In genomic region chr6:43276180-43277082, GRCh38 we compare ENCODE assay signal across 11 cellular contexts. TPM values are rescaled to one million over a fixed set of nuclear protein-coding genes. Genes with fewer than 3 reads are reported as not detected.
DNase-seq lines count a peak whose midpoint lies in the region; ATAC-seq and TF ChIP-seq lines count a peak whose summit lies in the region.
"Had no signal": no experiment of that assay in that cellular context is flagged by ENCODE, and none has a peak within 500 bp of the region (broad histone marks: within the 10 kb centered on the region; RNA-seq: fewer than 3 reads in every experiment).

No MANE protein-coding gene starts in this region.

- DNase-seq in stimulated activated CD4-positive, alpha-beta T cell treated with anti-CD3 and anti-CD28 coated beads, Interleukin-4, amount 100 ng/mL, for 1 hour = peak; percentile 20
- no peak for DNase-seq in stimulated activated CD4-positive, alpha-beta T cell treated with anti-CD3 and anti-CD28 coated beads, Interleukin-2, amount 100 ng/mL, for 48 hours
- DNase-seq in activated naive CD4-positive, alpha-beta T cell treated with anti-CD3 and anti-CD28 coated beads, Interleukin-2, amount 10 ng/mL, durations not matched to agents 7 days and 5 days = peak; percentile 63
- DNase-seq in lower lobe of right lung (no peak), Kasumi-1 (lab: John Stamatoyannopoulos, UW) (no peak), inferior parietal cortex (ENCODE audit: extremely low spot score) (no peak)
- DNase-seq: NCI-H187 had no signal

- no peak for TF ChIP-seq CTCF in lower lobe of right lung (IDR thresholded peaks at IDR 0.05)

- H3K4me3 ChIP-seq in lower lobe of right lung = peak overlapping the region; percentile 50
- peak overlapping the region; percentile 45 for H3K4me3 ChIP-seq in urinary bladder (ENCODE audit: low read depth, low read length)

- peaks cover 44% of the 10 kb centered on the region for H3K4me1 Mint-ChIP-seq in activated naive CD4-positive, alpha-beta T cell treated with anti-CD3 and anti-CD28 coated beads, Interleukin-2, amount 10 ng/mL, durations not matched to agents 7 days and 5 days

- CTCF ChIA-PET in activated naive CD4-positive, alpha-beta T cell treated with anti-CD3 and anti-CD28 coated beads, Interleukin-2, amount 10 ng/mL, durations not matched to agents 7 days and 5 days (lab: Charles Lee) = no interaction called here

- H3K4me1 ChIP-seq in lower lobe of right lung = peaks cover 19% of the 10 kb centered on the region
- no peaks in the 10 kb centered on the region for H3K4me1 ChIP-seq in urinary bladder (ENCODE audit: insufficient read depth)

- 37% methylated on average over 49 of the region's 49 CpGs for WGBS in urinary bladder

- no peak overlapping the region for H3K27ac Mint-ChIP-seq in activated naive CD4-positive, alpha-beta T cell treated with anti-CD3 and anti-CD28 coated beads, Interleukin-2, amount 10 ng/mL, durations not matched to agents 7 days and 5 days

- no peaks in the 10 kb centered on the region for H3K9me3 ChIP-seq in lower lobe of right lung

- intact Hi-C loops in lower lobe of right lung (cut with DNase I) = no loop called here

- peak overlapping the region; percentile 60 for H3K4me3 Mint-ChIP-seq in activated naive CD4-positive, alpha-beta T cell treated with anti-CD3 and anti-CD28 coated beads, Interleukin-2, amount 10 ng/mL, durations not matched to agents 7 days and 5 days

- ATAC-seq in lower lobe of right lung = no peak
- ATAC-seq in GM18505 (IDR thresholded peaks at IDR 0.05; ENCODE audit: unreplicated experiment) = no peak

- no peaks in the 10 kb centered on the region for H3K36me3 Mint-ChIP-seq in activated naive CD4-positive, alpha-beta T cell treated with anti-CD3 and anti-CD28 coated beads, Interleukin-2, amount 10 ng/mL, durations not matched to agents 7 days and 5 days

- peaks cover 97% of the 10 kb centered on the region for H3K27me3 Mint-ChIP-seq in activated naive CD4-positive, alpha-beta T cell treated with anti-CD3 and anti-CD28 coated beads, Interleukin-2, amount 10 ng/mL, durations not matched to agents 7 days and 5 days

- H3K9me3 Mint-ChIP-seq in activated naive CD4-positive, alpha-beta T cell treated with anti-CD3 and anti-CD28 coated beads, Interleukin-2, amount 10 ng/mL, durations not matched to agents 7 days and 5 days = no peaks in the 10 kb centered on the region

- H3K27ac ChIP-seq in lower lobe of right lung = no peak overlapping the region
- no peak overlapping the region for H3K27ac ChIP-seq in urinary bladder (ENCODE audit: low read depth)

- H3K36me3 ChIP-seq in lower lobe of right lung (no peaks in the 10 kb centered on the region), urinary bladder (ENCODE audit: insufficient read depth) (no peaks in the 10 kb centered on the region)

- peaks cover 34% of the 10 kb centered on the region for H3K27me3 ChIP-seq in lower lobe of right lung (ENCODE audit: low read depth)

- no peak for TF ChIP-seq POLR2A in GM18505 (IDR thresholded peaks at IDR 0.05; ENCODE audit: borderline replicate concordance, extremely low read depth, insufficient read depth, insufficient read length)

RNA-seq across cellular contexts. Expression of gene SLC22A7, which starts 21.6 kb away (rescaled TPM):
- not detected for total RNA-seq in lower lobe of right lung
- total RNA-seq in urinary bladder = not detected
- polyA plus RNA-seq in urinary bladder = 0.15 TPM
- total RNA-seq: activated CD8-positive, alpha-beta memory T cell treated with anti-CD3 and anti-CD28 coated beads for 36 hours; fibroblast of villous mesenchyme had no signal

RNA-seq across cellular contexts. Expression of gene CRIP3, which starts 32.2 kb away (rescaled TPM):
- total RNA-seq in lower lobe of right lung (0.95 TPM), urinary bladder (3.9 TPM)
- polyA plus RNA-seq in urinary bladder = 1.1 TPM
- total RNA-seq: fibroblast of villous mesenchyme had no signal

RNA-seq across cellular contexts. Expression of gene TTBK1, which starts 33.1 kb away (rescaled TPM):
- 0.09 TPM for total RNA-seq in lower lobe of right lung
- total RNA-seq in urinary bladder = 0.32 TPM
- 0.20 TPM for polyA plus RNA-seq in urinary bladder
- total RNA-seq: fibroblast of villous mesenchyme had no signal

RNA-seq across cellular contexts. Expression of gene DNPH1, which starts 47.1 kb away (rescaled TPM):
- total RNA-seq in lower lobe of right lung = 24.0 TPM
- total RNA-seq in urinary bladder = 18.2 TPM
- 108 TPM for polyA plus RNA-seq in urinary bladder

Comparison
In these comparisons a context has a peak if more than half of its experiments do, and no peak if none do; other contexts are left out.
1. DNase-seq: peak in stimulated activated CD4-positive, alpha-beta T cell treated with anti-CD3 and anti-CD28 coated beads, Interleukin-4, amount 100 ng/mL, for 1 hour (single experiment) and activated naive CD4-positive, alpha-beta T cell treated with anti-CD3 and anti-CD28 coated beads, Interleukin-2, amount 10 ng/mL, durations not matched to agents 7 days and 5 days (single experiment); none in stimulated activated CD4-positive, alpha-beta T cell treated with anti-CD3 and anti-CD28 coated beads, Interleukin-2, amount 100 ng/mL, for 48 hours (0 of 2), lower lobe of right lung (single experiment), Kasumi-1 (0 of 2) and inferior parietal cortex (single experiment).